In genomic region chr19:35704218-35704617, GRCh38 we compare ENCODE assay signal across 1 cellular context.
A peak's percentile ranks its signal among the peaks of the same experiment; 100 is the strongest.
TF ChIP-seq lines count a peak whose summit lies in the region.

TSS of gene ZBTB32 (plus strand) at chr19:35704558. CDS start at chr19:35714627, 10,069 bp downstream.

TF ChIP-seq in GM12878, 131 proteins besides CTCF, POLR2A, EP300 and RAD21 (continued from another document):
- TF ChIP-seq REST (IDR thresholded peaks at IDR 0.05; ENCODE audit: low read depth, low read length): peak; percentile 83
